ENCODE assay signal across 17 cellular contexts in genomic region chr5:61758711-61759110, GRCh38.
DNase-seq lines count a peak whose midpoint lies in the region; ATAC-seq and TF ChIP-seq lines count a peak whose summit lies in the region.
"Had no signal": no experiment of that assay in that cellular context is flagged by ENCODE, and none has a peak within 500 bp of the region (broad histone marks: within the 10 kb centered on the region; RNA-seq: fewer than 3 reads in every experiment).

No MANE protein-coding gene starts in this region.

- H3F3A ChIP-seq in neural cell (ENCODE audit: insufficient read depth, low read length, poor library complexity, severe bottlenecking) = peaks cover 17% of the 10 kb centered on the region
- no peaks in the 10 kb centered on the region for H3F3A ChIP-seq in SK-N-SH (replicated peaks; ENCODE audit: insufficient read depth)

- H3K27ac ChIP-seq in neural cell (ENCODE audit: low read length) (peak overlapping the region; percentile 32), SK-N-SH (ENCODE audit: low read depth in 2 of 2, low read length in 1 of 2) (no peak overlapping the region)
- H3K27ac ChIP-seq: 22Rv1, BLaER1 had no signal

- CTCF ChIA-PET in SK-N-SH (lab: Yijun Ruan, JAX) = no interaction called here

- TF ChIP-seq CTCF in neural cell (IDR thresholded peaks at IDR 0.05; ENCODE audit: poor library complexity, severe bottlenecking) (no peak), SK-N-SH (IDR thresholded peaks at IDR 0.05) (no peak)

- H3K4me2 ChIP-seq in neural cell (ENCODE audit: low read length) = no peak overlapping the region
- no peak overlapping the region for H3K4me2 ChIP-seq in SK-N-SH
- H3K4me2 ChIP-seq: BLaER1 had no signal

- H3K27me3 ChIP-seq in neural cell (ENCODE audit: insufficient read depth, low read depth, low read length) (no peaks in the 10 kb centered on the region), SK-N-SH (ENCODE audit: insufficient read depth) (no peaks in the 10 kb centered on the region; the same call in 1 of the 2 replicates)
- H3K27me3 ChIP-seq: BLaER1 had no signal

- ATAC-seq in HG03460 (IDR thresholded peaks at IDR 0.05; ENCODE audit: unreplicated experiment) = no peak
- ATAC-seq in activated CD4-positive, CD25-positive, alpha-beta regulatory T cell treated with anti-CD3 and anti-CD28 coated beads, Interleukin-2, amount 50 U/mL, for 24 hours = no peak
- ATAC-seq: GM12878, HepG2 had no signal

- H3K79me2 ChIP-seq in neural cell (replicated peaks; ENCODE audit: insufficient read depth, low read length) (no peaks in the 10 kb centered on the region), SK-N-SH (ENCODE audit: insufficient read depth) (no peaks in the 10 kb centered on the region)

- 26% methylated on average over 5 of the region's 6 CpGs for WGBS in SK-N-SH (ENCODE audit: low lambda C conversion rate)

- H3K36me3 ChIP-seq in neural cell (ENCODE audit: insufficient read depth, low read length) = no peaks in the 10 kb centered on the region
- H3K36me3 ChIP-seq in SK-N-SH (replicated peaks in 1 of 2; ENCODE audit: control insufficient read depth in 1 of 2, insufficient read depth in 2 of 2, low read length in 1 of 2) = no peaks in the 10 kb centered on the region
- H3K36me3 ChIP-seq: BLaER1 had no signal

- H3K9ac ChIP-seq in neural cell (ENCODE audit: low read length) (no peak overlapping the region), SK-N-SH (no peak overlapping the region)
- H3K9ac ChIP-seq: BLaER1 had no signal

- H4K20me1 ChIP-seq in neural cell (ENCODE audit: insufficient read depth) = no peaks in the 10 kb centered on the region
- H4K20me1 ChIP-seq in SK-N-SH (ENCODE audit: insufficient read depth) = no peaks in the 10 kb centered on the region
- H4K20me1 ChIP-seq: BLaER1 had no signal

- TF ChIP-seq EP300 in neural cell (conservative IDR thresholded peaks at IDR 0.05; ENCODE audit: poor library complexity, severe bottlenecking) (no peak), SK-N-SH (IDR thresholded peaks at IDR 0.05; ENCODE audit: borderline replicate concordance in 1 of 2, low read depth in 1 of 2, low read length in 1 of 2) (no peak)

- H3K9me2 ChIP-seq in neural cell (ENCODE audit: insufficient read depth, low read length) (no peaks in the 10 kb centered on the region), SK-N-SH (no peaks in the 10 kb centered on the region)

- no peaks in the 10 kb centered on the region for H3K9me3 ChIP-seq in neural cell (ENCODE audit: low read length)
- no peaks in the 10 kb centered on the region for H3K9me3 ChIP-seq in SK-N-SH

- no peaks in the 10 kb centered on the region for H3K4me1 ChIP-seq in SK-N-SH (ENCODE audit: control insufficient read depth in 1 of 2, insufficient read depth in 2 of 2, low read depth in 1 of 2, low read length in 1 of 2)
- H3K4me1 ChIP-seq: BLaER1 had no signal

- DNase-seq in DMS 273 (lab: John Stamatoyannopoulos, UW; ENCODE audit: unreplicated experiment) = peak; percentile 59
- no peak for DNase-seq in DMS 273 treated with DMSO at 0.1 percent for 48 hours (lab: John Stamatoyannopoulos, UW)
- DNase-seq in COLO829 (ENCODE audit: low spot score) = peak; percentile 8
- peak; percentile 62 for DNase-seq in SK-MEL-5 (ENCODE audit: low read depth, low spot score)
- no peak for DNase-seq in SK-N-SH
- DNase-seq: AML-193; CD8-positive, alpha-beta memory T cell; DMS79; GOT3; H9 had no signal

- POLR2A ChIA-PET in SK-N-SH (lab: Yijun Ruan, JAX) = no interaction called here

- in situ Hi-C loops in SK-MEL-5 (cut with HindIII; ENCODE audit: low pct_unique_long_range_greater_than_20kb, low sequenced_read_pairs) = no loop called here

- H3K4me3 ChIP-seq in neural cell (ENCODE audit: low read length) = no peak overlapping the region
- H3K4me3 ChIP-seq in SK-N-SH (ENCODE audit: low read depth in 2 of 2, low read length in 1 of 2) = no peak overlapping the region
- H3K4me3 ChIP-seq: BLaER1, GM12878 had no signal

- H2AFZ ChIP-seq in neural cell (ENCODE audit: low read depth, low read length) (no peak overlapping the region), SK-N-SH (ENCODE audit: low read depth) (no peak overlapping the region)

- TF ChIP-seq RAD21 in neural cell (conservative IDR thresholded peaks at IDR 0.05) (no peak), SK-N-SH (IDR thresholded peaks at IDR 0.05; ENCODE audit: low read length) (no peak)

TF ChIP-seq in neural cell, 6 proteins besides CTCF, POLR2A, EP300 and RAD21:
- TF ChIP-seq POLR2AphosphoS5 (IDR thresholded peaks at IDR 0.05) (peak; percentile 15), EZH2 (IDR thresholded peaks at IDR 0.05; ENCODE audit: borderline replicate concordance, insufficient read depth, low read length, poor library complexity, severe bottlenecking) (no peak), TAF1 (IDR thresholded peaks at IDR 0.05; ENCODE audit: low read depth) (no peak), REST (IDR thresholded peaks at IDR 0.05; ENCODE audit: borderline replicate concordance) (no peak), MXI1 (conservative IDR thresholded peaks at IDR 0.05; ENCODE audit: poor library complexity, severe bottlenecking) (no peak), SMC3 (conservative IDR thresholded peaks at IDR 0.05; ENCODE audit: poor library complexity) (no peak)

TF ChIP-seq in SK-N-SH, 30 proteins besides CTCF, POLR2A, EP300 and RAD21:
- TF ChIP-seq USF2 (IDR thresholded peaks at IDR 0.05; ENCODE audit: borderline replicate concordance, low read depth, low read length) (no peak), IRF3 (IDR thresholded peaks at IDR 0.05; ENCODE audit: low read depth, low read length) (no peak), TCF12 (IDR thresholded peaks at IDR 0.05) (no peak), SMC3 (IDR thresholded peaks at IDR 0.05; ENCODE audit: low read depth, low read length) (no peak), FOXM1 (IDR thresholded peaks at IDR 0.05; ENCODE audit: low read depth) (no peak), JUND (IDR thresholded peaks at IDR 0.05) (no peak), POLR2AphosphoS5 (IDR thresholded peaks at IDR 0.05; ENCODE audit: low read depth, low read length) (no peak)

Comparison
In these comparisons a context has a peak if more than half of its experiments do, and no peak if none do; other contexts are left out.
1. DNase-seq: peak in DMS 273 (single experiment), COLO829 (single experiment) and SK-MEL-5 (single experiment); none in DMS 273 treated with DMSO at 0.1 percent for 48 hours (single experiment) and SK-N-SH (single experiment).